Comparison of ENCODE assay signal across 2 cellular contexts in genomic region chr10:107894521-107894920, GRCh38.
TF ChIP-seq lines count a peak whose summit lies in the region.

No MANE protein-coding gene starts in this region.

TF ChIP-seq in HepG2, 621 proteins besides CTCF, POLR2A, EP300 and RAD21 (continued from another document):
- TF ChIP-seq HOMEZ (CRISPR knock-in tag; IDR thresholded peaks at IDR 0.05; ENCODE audit: low read depth) (no peak), ZNF20 (CRISPR knock-in tag; IDR thresholded peaks at IDR 0.05) (no peak), KDM3A (CRISPR knock-in tag; IDR thresholded peaks at IDR 0.05; ENCODE audit: low read depth) (no peak), HCFC1 (IDR thresholded peaks at IDR 0.05; ENCODE audit: low read depth, low read length) (no peak), HDAC1 (CRISPR knock-in tag; IDR thresholded peaks at IDR 0.05) (no peak), PTBP1 (IDR thresholded peaks at IDR 0.05; ENCODE audit: low read depth, low read length, poor library complexity, severe bottlenecking) (no peak), KAT2B (IDR thresholded peaks at IDR 0.05; ENCODE audit: borderline replicate concordance, low read depth, low read length) (no peak), ZNF569 (CRISPR knock-in tag; IDR thresholded peaks at IDR 0.05; ENCODE audit: borderline replicate concordance) (no peak), ZFP82 (CRISPR knock-in tag; IDR thresholded peaks at IDR 0.05; ENCODE audit: borderline replicate concordance) (no peak), IRF2 (CRISPR knock-in tag; IDR thresholded peaks at IDR 0.05) (no peak), NFYC (CRISPR knock-in tag; IDR thresholded peaks at IDR 0.05) (no peak), ZSCAN12 (CRISPR knock-in tag; IDR thresholded peaks at IDR 0.05) (no peak)

TF ChIP-seq in K562, 482 proteins besides CTCF, POLR2A, EP300 and RAD21 (continued from another document):
- TF ChIP-seq, protein P1, sequence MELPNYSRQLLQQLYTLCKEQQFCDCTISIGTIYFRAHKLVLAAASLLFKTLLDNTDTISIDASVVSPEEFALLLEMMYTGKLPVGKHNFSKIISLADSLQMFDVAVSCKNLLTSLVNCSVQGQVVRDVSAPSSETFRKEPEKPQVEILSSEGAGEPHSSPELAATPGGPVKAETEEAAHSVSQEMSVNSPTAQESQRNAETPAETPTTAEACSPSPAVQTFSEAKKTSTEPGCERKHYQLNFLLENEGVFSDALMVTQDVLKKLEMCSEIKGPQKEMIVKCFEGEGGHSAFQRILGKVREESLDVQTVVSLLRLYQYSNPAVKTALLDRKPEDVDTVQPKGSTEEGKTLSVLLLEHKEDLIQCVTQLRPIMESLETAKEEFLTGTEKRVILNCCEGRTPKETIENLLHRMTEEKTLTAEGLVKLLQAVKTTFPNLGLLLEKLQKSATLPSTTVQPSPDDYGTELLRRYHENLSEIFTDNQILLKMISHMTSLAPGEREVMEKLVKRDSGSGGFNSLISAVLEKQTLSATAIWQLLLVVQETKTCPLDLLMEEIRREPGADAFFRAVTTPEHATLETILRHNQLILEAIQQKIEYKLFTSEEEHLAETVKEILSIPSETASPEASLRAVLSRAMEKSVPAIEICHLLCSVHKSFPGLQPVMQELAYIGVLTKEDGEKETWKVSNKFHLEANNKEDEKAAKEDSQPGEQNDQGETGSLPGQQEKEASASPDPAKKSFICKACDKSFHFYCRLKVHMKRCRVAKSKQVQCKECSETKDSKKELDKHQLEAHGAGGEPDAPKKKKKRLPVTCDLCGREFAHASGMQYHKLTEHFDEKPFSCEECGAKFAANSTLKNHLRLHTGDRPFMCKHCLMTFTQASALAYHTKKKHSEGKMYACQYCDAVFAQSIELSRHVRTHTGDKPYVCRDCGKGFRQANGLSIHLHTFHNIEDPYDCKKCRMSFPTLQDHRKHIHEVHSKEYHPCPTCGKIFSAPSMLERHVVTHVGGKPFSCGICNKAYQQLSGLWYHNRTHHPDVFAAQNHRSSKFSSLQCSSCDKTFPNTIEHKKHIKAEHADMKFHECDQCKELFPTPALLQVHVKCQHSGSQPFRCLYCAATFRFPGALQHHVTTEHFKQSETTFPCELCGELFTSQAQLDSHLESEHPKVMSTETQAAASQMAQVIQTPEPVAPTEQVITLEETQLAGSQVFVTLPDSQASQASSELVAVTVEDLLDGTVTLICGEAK (IDR thresholded peaks at IDR 0.05), result no peak
- TF ChIP-seq, protein P1 (CRISPR knock-in tag; IDR thresholded peaks at IDR 0.05), result no peak
- TF ChIP-seq EHMT2 (IDR thresholded peaks at IDR 0.05) (no peak), KAT8 (IDR thresholded peaks at IDR 0.05; ENCODE audit: low read depth) (no peak), KLF1 (tag; IDR thresholded peaks at IDR 0.05) (no peak), XRCC4 (IDR thresholded peaks at IDR 0.05; ENCODE audit: extremely low read depth, insufficient read depth, insufficient read length) (no peak), JUNB (CRISPR knock-in tag; conservative IDR thresholded peaks at IDR 0.05) (no peak), ZNF518B (CRISPR knock-in tag; IDR thresholded peaks at IDR 0.05) (no peak), SNAPC5 (CRISPR knock-in tag; IDR thresholded peaks at IDR 0.05) (no peak), HMG20A (CRISPR knock-in tag; conservative IDR thresholded peaks at IDR 0.05) (no peak), PURB (CRISPR knock-in tag; IDR thresholded peaks at IDR 0.05; ENCODE audit: low read depth) (no peak)
- TF ChIP-seq, protein P2, sequence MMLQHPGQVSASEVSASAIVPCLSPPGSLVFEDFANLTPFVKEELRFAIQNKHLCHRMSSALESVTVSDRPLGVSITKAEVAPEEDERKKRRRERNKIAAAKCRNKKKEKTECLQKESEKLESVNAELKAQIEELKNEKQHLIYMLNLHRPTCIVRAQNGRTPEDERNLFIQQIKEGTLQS (IDR thresholded peaks at IDR 0.05), result no peak
- TF ChIP-seq, protein P2 (CRISPR knock-in tag; conservative IDR thresholded peaks at IDR 0.05), result no peak
- TF ChIP-seq, protein P3, sequence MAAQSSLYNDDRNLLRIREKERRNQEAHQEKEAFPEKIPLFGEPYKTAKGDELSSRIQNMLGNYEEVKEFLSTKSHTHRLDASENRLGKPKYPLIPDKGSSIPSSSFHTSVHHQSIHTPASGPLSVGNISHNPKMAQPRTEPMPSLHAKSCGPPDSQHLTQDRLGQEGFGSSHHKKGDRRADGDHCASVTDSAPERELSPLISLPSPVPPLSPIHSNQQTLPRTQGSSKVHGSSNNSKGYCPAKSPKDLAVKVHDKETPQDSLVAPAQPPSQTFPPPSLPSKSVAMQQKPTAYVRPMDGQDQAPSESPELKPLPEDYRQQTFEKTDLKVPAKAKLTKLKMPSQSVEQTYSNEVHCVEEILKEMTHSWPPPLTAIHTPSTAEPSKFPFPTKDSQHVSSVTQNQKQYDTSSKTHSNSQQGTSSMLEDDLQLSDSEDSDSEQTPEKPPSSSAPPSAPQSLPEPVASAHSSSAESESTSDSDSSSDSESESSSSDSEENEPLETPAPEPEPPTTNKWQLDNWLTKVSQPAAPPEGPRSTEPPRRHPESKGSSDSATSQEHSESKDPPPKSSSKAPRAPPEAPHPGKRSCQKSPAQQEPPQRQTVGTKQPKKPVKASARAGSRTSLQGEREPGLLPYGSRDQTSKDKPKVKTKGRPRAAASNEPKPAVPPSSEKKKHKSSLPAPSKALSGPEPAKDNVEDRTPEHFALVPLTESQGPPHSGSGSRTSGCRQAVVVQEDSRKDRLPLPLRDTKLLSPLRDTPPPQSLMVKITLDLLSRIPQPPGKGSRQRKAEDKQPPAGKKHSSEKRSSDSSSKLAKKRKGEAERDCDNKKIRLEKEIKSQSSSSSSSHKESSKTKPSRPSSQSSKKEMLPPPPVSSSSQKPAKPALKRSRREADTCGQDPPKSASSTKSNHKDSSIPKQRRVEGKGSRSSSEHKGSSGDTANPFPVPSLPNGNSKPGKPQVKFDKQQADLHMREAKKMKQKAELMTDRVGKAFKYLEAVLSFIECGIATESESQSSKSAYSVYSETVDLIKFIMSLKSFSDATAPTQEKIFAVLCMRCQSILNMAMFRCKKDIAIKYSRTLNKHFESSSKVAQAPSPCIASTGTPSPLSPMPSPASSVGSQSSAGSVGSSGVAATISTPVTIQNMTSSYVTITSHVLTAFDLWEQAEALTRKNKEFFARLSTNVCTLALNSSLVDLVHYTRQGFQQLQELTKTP (IDR thresholded peaks at IDR 0.05; ENCODE audit: low read depth in 1 of 2, partially characterized antibody in 2 of 2), result no peak
